8 cellular contexts compared by ENCODE assay signal in genomic region chr22:20019661-20020532, GRCh38. TPM values are rescaled to one million over a fixed set of nuclear protein-coding genes. Genes with fewer than 3 reads are reported as not detected.
A peak's percentile ranks its signal among the peaks of the same experiment; 100 is the strongest.
DNase-seq lines count a peak whose midpoint lies in the region; ATAC-seq, FAIRE-seq and TF ChIP-seq lines count a peak whose summit lies in the region.

No MANE protein-coding gene starts in this region.

- peaks cover 2% of the 10 kb centered on the region for H3K36me3 Mint-ChIP-seq in activated naive CD8-positive, alpha-beta T cell treated with anti-CD3 and anti-CD28 coated beads, Interleukin-2, amount 50 U/mL, for 24 hours (ENCODE audit: low read depth)

- H3K4me3 Mint-ChIP-seq in activated naive CD8-positive, alpha-beta T cell treated with anti-CD3 and anti-CD28 coated beads, Interleukin-2, amount 50 U/mL, for 24 hours = peak overlapping the region; percentile 84

- no peak for FAIRE-seq in HepG2 (lab: Jason Lieb, UNC)

- no peaks in the 10 kb centered on the region for H3K36me3 ChIP-seq in SK-N-SH (replicated peaks in 1 of 2; ENCODE audit: control insufficient read depth in 1 of 2, insufficient read depth in 2 of 2, low read length in 1 of 2)
- H3K36me3 ChIP-seq in HepG2 (replicated peaks in 1 of 2; ENCODE audit: control insufficient read depth in 1 of 2, insufficient read depth in 2 of 2, low read length in 2 of 2) = 0 out of 5 replicates have a peak, but pooled peaks cover 0 to 1% of the 10 kb centered on the region in 2 experiments

- intact Hi-C loops in HepG2 (cut with micrococcal nuclease; ENCODE audit: unreplicated experiment) = loop anchor here (10.0 kb wide), 1 partner anchor 55 kb away; no protein-coding TSS in a partner anchor

- no peaks in the 10 kb centered on the region for H3K27me3 ChIP-seq in SK-N-SH (ENCODE audit: insufficient read depth)
- H3K27me3 ChIP-seq in HepG2 (ENCODE audit: control insufficient read depth in 1 of 2, insufficient read depth in 2 of 2, low read length in 2 of 2) = peaks cover 0 to 5% of the 10 kb centered on the region in 2 experiments; a peak in 2 of 5 replicates

- peaks cover 0 to 37% of the 10 kb centered on the region in 2 experiments; a peak in 1 of 4 replicates for H3K4me1 ChIP-seq in SK-N-SH (ENCODE audit: control insufficient read depth in 1 of 2, insufficient read depth in 2 of 2, low read depth in 1 of 2, low read length in 1 of 2)
- H3K4me1 ChIP-seq in HepG2 (ENCODE audit: insufficient read depth, low read length) = peaks cover 51% of the 10 kb centered on the region

- POLR2A ChIA-PET in SK-N-SH (lab: Yijun Ruan, JAX) (interaction anchor here (2.0 kb wide), 1 partner anchor 34 kb away, joined by 5 read pairs; no protein-coding TSS in a partner anchor), HepG2 (lab: Yijun Ruan, JAX) (interaction anchor here (1.1 to 1.4 kb wide), 2 partner anchors 11 to 50 kb away, joined by 3 read pairs; no protein-coding TSS in a partner anchor)

- TF ChIP-seq EP300 in SK-N-SH (IDR thresholded peaks at IDR 0.05; ENCODE audit: borderline replicate concordance in 1 of 2, low read depth in 1 of 2, low read length in 1 of 2) (no peak), HepG2 (IDR thresholded peaks at IDR 0.05; ENCODE audit: low read depth in 2 of 2, low read length in 2 of 2) (no peak), HepG2 (CRISPR knock-in tag; IDR thresholded peaks at IDR 0.05; ENCODE audit: borderline replicate concordance) (no peak)

- H3K79me2 ChIP-seq in SK-N-SH (ENCODE audit: insufficient read depth) (peaks cover 36% of the 10 kb centered on the region), HepG2 (ENCODE audit: insufficient read depth, low read length) (peaks cover 16% of the 10 kb centered on the region)

- H3K27ac ChIP-seq in SK-N-SH (ENCODE audit: low read depth in 2 of 2, low read length in 1 of 2) (no peak overlapping the region; a peak in 1 of 4 replicates), HepG2 (ENCODE audit: extremely low read length, insufficient read depth, low read length) (no peak overlapping the region), substantia nigra (ENCODE audit: low read depth, low read length, poor library complexity, severe bottlenecking) (peak overlapping the region; percentile 87)

- TF ChIP-seq CTCF in SK-N-SH (IDR thresholded peaks at IDR 0.05) = no peak
- no peak for TF ChIP-seq CTCF in HepG2 (CRISPR knock-in tag; IDR thresholded peaks at IDR 0.05)

- DNase-seq in SK-N-SH (no peak), HepG2 (ENCODE audit: low spot score) (no peak), substantia nigra (lab: John Stamatoyannopoulos, UW) (no peak), HT-29 (ENCODE audit: low spot score) (no peak), kidney tubule cell (ENCODE audit: low spot score) (no peak)
- DNase-seq in activated naive CD8-positive, alpha-beta T cell treated with anti-CD3 and anti-CD28 coated beads, Interleukin-2, amount 50 U/mL, for 24 hours = no peak

- 80% methylated on average over 3 of the region's 8 CpGs for WGBS in SK-N-SH (ENCODE audit: low lambda C conversion rate)
- 64% methylated on average over 8 of the region's 8 CpGs for WGBS in HepG2 (ENCODE audit: low lambda C conversion rate)

- no peaks in the 10 kb centered on the region for H3K9me2 ChIP-seq in SK-N-SH

- no peak for TF ChIP-seq RAD21 in SK-N-SH (IDR thresholded peaks at IDR 0.05; ENCODE audit: low read length)
- TF ChIP-seq RAD21 in HepG2 (CRISPR knock-in tag; IDR thresholded peaks at IDR 0.05) = no peak

- no TSS peak for BruUV-seq in HepG2 (replicated peaks; lab: Mats Ljungman, UMichigan)

- H3K9ac ChIP-seq in SK-N-SH (peak overlapping the region; percentile 63), HepG2 (ENCODE audit: insufficient read depth, low read depth, low read length) (peak overlapping the region; percentile 76)

- ATAC-seq in SK-N-SH treated with all-trans-retinoic acid at 6 μM for 48 hours (no peak), HepG2 (no peak), GM21423 (IDR thresholded peaks at IDR 0.05; ENCODE audit: unreplicated experiment) (no peak)
- no peak for ATAC-seq in activated naive CD8-positive, alpha-beta T cell treated with anti-CD3 and anti-CD28 coated beads, Interleukin-2, amount 50 U/mL, for 24 hours

- H2AFZ ChIP-seq in SK-N-SH (ENCODE audit: low read depth) (0 out of 2 replicates have a peak overlapping the region, but pooled peaks have one; percentile 76), HepG2 (ENCODE audit: low read length) (no peak overlapping the region)

- 0 out of 2 replicates have a peak, but pooled peaks cover 4% of the 10 kb centered on the region for H4K20me1 ChIP-seq in SK-N-SH (ENCODE audit: insufficient read depth)
- no peaks in the 10 kb centered on the region for H4K20me1 ChIP-seq in HepG2 (ENCODE audit: insufficient read depth, low read length)

- H3K9me3 Mint-ChIP-seq in activated naive CD8-positive, alpha-beta T cell treated with anti-CD3 and anti-CD28 coated beads, Interleukin-2, amount 50 U/mL, for 24 hours = no peaks in the 10 kb centered on the region

- peaks cover 30% of the 10 kb centered on the region for H3K4me1 Mint-ChIP-seq in activated naive CD8-positive, alpha-beta T cell treated with anti-CD3 and anti-CD28 coated beads, Interleukin-2, amount 50 U/mL, for 24 hours

- no peaks in the 10 kb centered on the region for H3K9me3 ChIP-seq in SK-N-SH
- no peaks in the 10 kb centered on the region for H3K9me3 ChIP-seq in HepG2 (ENCODE audit: low read length)

- CTCF ChIA-PET in SK-N-SH (lab: Yijun Ruan, JAX) = interaction anchor here (0.6 to 6.5 kb wide), 6 partner anchors 11 to 82 kb away, joined by 3 to 46 read pairs (median 4); no protein-coding TSS in a partner anchor
- CTCF ChIA-PET in HepG2 (lab: Yijun Ruan, JAX; ENCODE audit: low intra/inter-chr PET ratio, low total read pairs) = no interaction called here

- H3K4me2 ChIP-seq in SK-N-SH = peak overlapping the region; percentile 85
- H3K4me2 ChIP-seq in HepG2 (ENCODE audit: low read depth, low read length) = peak overlapping the region; percentile 89

- H3F3A ChIP-seq in SK-N-SH (replicated peaks; ENCODE audit: insufficient read depth) = peaks cover 5% of the 10 kb centered on the region

- H3K27ac Mint-ChIP-seq in activated naive CD8-positive, alpha-beta T cell treated with anti-CD3 and anti-CD28 coated beads, Interleukin-2, amount 50 U/mL, for 24 hours = peak overlapping the region; percentile 83

- TF ChIP-seq POLR2A in HepG2 (IDR thresholded peaks at IDR 0.05; ENCODE audit: insufficient read depth in 1 of 2, low read depth in 2 of 2, low read length in 2 of 2) = no peak

- peak overlapping the region; percentile 90 to 96; a peak in 2 of 4 replicates for H3K4me3 ChIP-seq in SK-N-SH (ENCODE audit: low read depth in 2 of 2, low read length in 1 of 2)
- H3K4me3 ChIP-seq in HepG2 (replicated peaks in 1 of 3; ENCODE audit: insufficient read depth in 1 of 3, low read depth in 2 of 3, low read length in 3 of 3) = peak overlapping the region; percentile 45 to 88 (median 79); a peak in 4 of 6 replicates

- peaks cover 21% of the 10 kb centered on the region for H3K27me3 Mint-ChIP-seq in activated naive CD8-positive, alpha-beta T cell treated with anti-CD3 and anti-CD28 coated beads, Interleukin-2, amount 50 U/mL, for 24 hours

- in situ Hi-C loops in HepG2 (cut with HindIII; ENCODE audit: extremely low pct_ligation_motif_present, low pct_unique_long_range_greater_than_20kb) = no loop called here

RNA-seq across cellular contexts. Expression of gene TANGO2, which starts 1.0 kb away (rescaled TPM):
- polyA plus RNA-seq in SK-N-SH (2012; rRNA removed) (20.7 and 25.5 TPM in 2 replicates), HepG2 (2011; rRNA removed) (14.8 and 20.8 TPM in 2 replicates)
- 10.1 and 15.9 TPM in 2 replicates for polyA plus RNA-seq in SK-N-SH (2012; cell fraction: cytosol; rRNA removed)
- polyA plus RNA-seq in SK-N-SH (2012; cell fraction: nucleus; rRNA removed) = 28.8 and 32.7 TPM in 2 replicates
- 12.1 and 12.9 TPM in 2 replicates for total RNA-seq in HepG2 (2016; rRNA removed; fragmentation: Illumina TruSeq; extraction: Trizol)
- total RNA-seq in HepG2 (2016; cell fraction: cytosol; rRNA removed; fragmentation: Illumina TruSeq; extraction: Trizol; ENCODE audit: low read depth) = 7.0 and 7.5 TPM in 2 replicates
- total RNA-seq in HepG2 (2016; cell fraction: insoluble cytoplasmic fraction; rRNA removed; fragmentation: Illumina TruSeq; extraction: Trizol) = 11.8 and 12.2 TPM in 2 replicates
- 17.5 and 20.9 TPM in 2 replicates for total RNA-seq in HepG2 (2016; cell fraction: membrane; rRNA removed; fragmentation: Illumina TruSeq; extraction: Trizol)
- 7.2 and 10.6 TPM in 2 replicates for total RNA-seq in HepG2 (2016; cell fraction: nucleus; rRNA removed; fragmentation: Illumina TruSeq; extraction: Trizol)
- polyA plus RNA-seq in HepG2 (2011; cell fraction: cytosol; rRNA removed) = 17.4 and 18.3 TPM in 2 replicates
- polyA plus RNA-seq in HepG2 (2011; cell fraction: nucleus; rRNA removed) = 24.2 and 25.5 TPM in 2 replicates
- polyA plus RNA-seq in HepG2 (2012) = 5.0 and 9.6 TPM in 2 replicates
- polyA plus RNA-seq in HepG2 (2016; cell fraction: cytosol; fragmentation: Illumina TruSeq; extraction: Trizol; ENCODE audit: low read depth) = 8.1 TPM in 2 replicates
- polyA plus RNA-seq in HepG2 (2016; cell fraction: insoluble cytoplasmic fraction; fragmentation: Illumina TruSeq; extraction: Trizol; ENCODE audit: low read depth) = 10.1 and 14.2 TPM in 2 replicates
- 14.1 and 15.1 TPM in 2 replicates for polyA plus RNA-seq in HepG2 (2016; cell fraction: membrane; fragmentation: Illumina TruSeq; extraction: Trizol; ENCODE audit: low read depth)
- 17.4 and 18.4 TPM in 2 replicates for polyA plus RNA-seq in HepG2 (2016; cell fraction: nucleus; fragmentation: Illumina TruSeq; extraction: Trizol; ENCODE audit: insufficient read depth, low read depth)
- 34.8 and 39.9 TPM in 2 replicates for polyA minus RNA-seq in HepG2 (2011; rRNA and poly(A)+ RNA removed; ENCODE audit: low replicate concordance)
- 9.8 and 10.9 TPM in 2 replicates for polyA minus RNA-seq in HepG2 (2011; cell fraction: cytosol; rRNA and poly(A)+ RNA removed)
- 8.9 and 9.0 TPM in 2 replicates for polyA minus RNA-seq in HepG2 (2011; cell fraction: nucleus; rRNA and poly(A)+ RNA removed)
- 71.9 and 88.2 TPM in 2 replicates for total RNA-seq in HT-29 (2014; rRNA removed; shearing (Covaris generic))

RNA-seq across cellular contexts. Expression of gene ARVCF, which starts 3.3 kb away (rescaled TPM):
- polyA plus RNA-seq in SK-N-SH (2012; rRNA removed) (27.4 and 33.0 TPM in 2 replicates), HepG2 (2011; rRNA removed) (16.4 and 23.8 TPM in 2 replicates)
- 8.7 and 26.7 TPM in 2 replicates for polyA plus RNA-seq in SK-N-SH (2012; cell fraction: cytosol; rRNA removed)
- 105 and 141 TPM in 2 replicates for polyA plus RNA-seq in SK-N-SH (2012; cell fraction: nucleus; rRNA removed)
- 10.4 and 17.7 TPM in 2 replicates for total RNA-seq in HepG2 (2016; rRNA removed; fragmentation: Illumina TruSeq; extraction: Trizol)
- total RNA-seq in HepG2 (2016; cell fraction: cytosol; rRNA removed; fragmentation: Illumina TruSeq; extraction: Trizol; ENCODE audit: low read depth) = 3.9 and 4.0 TPM in 2 replicates
- total RNA-seq in HepG2 (2016; cell fraction: insoluble cytoplasmic fraction; rRNA removed; fragmentation: Illumina TruSeq; extraction: Trizol) = 8.1 and 18.0 TPM in 2 replicates
- total RNA-seq in HepG2 (2016; cell fraction: membrane; rRNA removed; fragmentation: Illumina TruSeq; extraction: Trizol) = 3.8 and 4.0 TPM in 2 replicates
- total RNA-seq in HepG2 (2016; cell fraction: nucleus; rRNA removed; fragmentation: Illumina TruSeq; extraction: Trizol) = 20.2 and 20.4 TPM in 2 replicates
- polyA plus RNA-seq in HepG2 (2011; cell fraction: cytosol; rRNA removed) = 8.4 and 13.1 TPM in 2 replicates
- polyA plus RNA-seq in HepG2 (2011; cell fraction: nucleus; rRNA removed) = 152 and 182 TPM in 2 replicates
- polyA plus RNA-seq in HepG2 (2012) = 11.1 and 12.4 TPM in 2 replicates
- polyA plus RNA-seq in HepG2 (2016; cell fraction: cytosol; fragmentation: Illumina TruSeq; extraction: Trizol; ENCODE audit: low read depth) = 0.99 and 1.4 TPM in 2 replicates
- 8.5 and 10.9 TPM in 2 replicates for polyA plus RNA-seq in HepG2 (2016; cell fraction: insoluble cytoplasmic fraction; fragmentation: Illumina TruSeq; extraction: Trizol; ENCODE audit: low read depth)
- 2.0 and 2.3 TPM in 2 replicates for polyA plus RNA-seq in HepG2 (2016; cell fraction: membrane; fragmentation: Illumina TruSeq; extraction: Trizol; ENCODE audit: low read depth)
- 42.2 and 48.6 TPM in 2 replicates for polyA plus RNA-seq in HepG2 (2016; cell fraction: nucleus; fragmentation: Illumina TruSeq; extraction: Trizol; ENCODE audit: insufficient read depth, low read depth)
- polyA minus RNA-seq in HepG2 (2011; rRNA and poly(A)+ RNA removed; ENCODE audit: low replicate concordance) = 1.2 and 26.6 TPM in 2 replicates
- polyA minus RNA-seq in HepG2 (2011; cell fraction: cytosol; rRNA and poly(A)+ RNA removed) = 9.2 and 12.0 TPM in 2 replicates
- 28.6 and 29.7 TPM in 2 replicates for polyA minus RNA-seq in HepG2 (2011; cell fraction: nucleus; rRNA and poly(A)+ RNA removed)
- total RNA-seq in HT-29 (2014; rRNA removed; shearing (Covaris generic)) = 211 and 219 TPM in 2 replicates
